Comparison of ENCODE assay signal across 9 cellular contexts in genomic region chr3:68941055-68941454, GRCh38. TPM values are rescaled to one million over a fixed set of nuclear protein-coding genes. Genes with fewer than 3 reads are reported as not detected.
"Had no signal": no experiment of that assay in that cellular context is flagged by ENCODE, and none has a peak within 500 bp of the region (broad histone marks: within the 10 kb centered on the region; RNA-seq: fewer than 3 reads in every experiment).

No MANE protein-coding gene starts in this region.

- H3K27ac ChIP-seq: HL-60 had no signal

- H3K4me1 Mint-ChIP-seq: IgD-negative memory B cell had no signal

- DNase-seq: IMR-90, KBM-7, KG1 had no signal

- H3K4me3 Mint-ChIP-seq: IgD-negative memory B cell had no signal

- H3K27ac Mint-ChIP-seq: IgD-negative memory B cell had no signal

- ATAC-seq: HepG2, K562 had no signal

- H3K4me3 ChIP-seq: K562 had no signal

- H3K9me3 Mint-ChIP-seq: IgD-negative memory B cell had no signal

- H3K36me3 Mint-ChIP-seq: IgD-negative memory B cell had no signal

RNA-seq across cellular contexts. Expression of gene TAFA4, which starts 8.7 kb away (rescaled TPM):
- total RNA-seq: HT-29, HT1080, IMR-90, K562 had no signal
